In genomic region chr19:47778954-47779351, GRCh38 we compare ENCODE assay signal across 9 cellular contexts. TPM values are rescaled to one million over a fixed set of nuclear protein-coding genes. Genes with fewer than 3 reads are reported as not detected.
DNase-seq lines count a peak whose midpoint lies in the region; TF ChIP-seq lines count a peak whose summit lies in the region.
"Had no signal": no experiment of that assay in that cellular context is flagged by ENCODE, and none has a peak within 500 bp of the region (broad histone marks: within the 10 kb centered on the region; RNA-seq: fewer than 3 reads in every experiment).

No MANE protein-coding gene starts in this region.

- H3K27ac ChIP-seq in ovary = peak overlapping the region; percentile 88 to 98

- H3K36me3 ChIP-seq in ovary = no peaks in the 10 kb centered on the region

- 0% methylated on average over 20 of the region's 20 CpGs for WGBS in ovary, 3 donors

- peak overlapping the region; percentile 96 for H3K4me3 Mint-ChIP-seq in activated T-helper 1 cell treated with anti-CD3 and anti-CD28 coated beads, Interleukin-12 subunit alpha, Interleukin-12 subunit beta, Interleukin-2, Interleukin-4 antibody, amounts not matched to agents 30 ng/mL and 10 ng/mL and 1 ng/mL, durations not matched to agents 14 hours and 24 hours and 36 hours
- H3K4me3 Mint-ChIP-seq in glutamatergic neuron (ENCODE audit: unreplicated experiment) = peak overlapping the region; percentile 96

- peak; percentile 17 for DNase-seq in stimulated activated CD4-positive, alpha-beta T cell treated with anti-CD3 and anti-CD28 coated beads, Interleukin-12 subunit alpha, Interleukin-12 subunit beta, amount 100 ng/mL, for 4 hours
- DNase-seq in stimulated activated CD4-positive, alpha-beta T cell treated with anti-CD3 and anti-CD28 coated beads, Interleukin-4, amount 100 ng/mL, for 1 hour = no peak
- no peak for DNase-seq in activated T-helper 1 cell treated with anti-CD3 and anti-CD28 coated beads, Interleukin-12 subunit alpha, Interleukin-12 subunit beta, Interleukin-2, Interleukin-4 antibody, amounts not matched to agents 30 ng/mL and 10 ng/mL and 1 ng/mL, durations not matched to agents 14 hours and 24 hours and 36 hours (ENCODE audit: low spot score)
- DNase-seq in glutamatergic neuron = no peak
- DNase-seq in ovary = peak; percentile 48 to 63 (median 52)
- no peak for DNase-seq in amniotic stem cell (lab: John Stamatoyannopoulos, UW)
- no peak for DNase-seq in NCI-H1105 (lab: John Stamatoyannopoulos, UW)
- no peak for DNase-seq in NCI-H1930 (lab: John Stamatoyannopoulos, UW)

- no peak for TF ChIP-seq CTCF in glutamatergic neuron (IDR thresholded peaks at IDR 0.05; ENCODE audit: partially characterized antibody, unreplicated experiment)
- no peak for TF ChIP-seq CTCF in ovary (IDR thresholded peaks at IDR 0.05)

- TF ChIP-seq EP300 in ovary (IDR thresholded peaks at IDR 0.05) = no peak

- no peaks in the 10 kb centered on the region for H3K9me3 Mint-ChIP-seq in activated T-helper 1 cell treated with anti-CD3 and anti-CD28 coated beads, Interleukin-12 subunit alpha, Interleukin-12 subunit beta, Interleukin-2, Interleukin-4 antibody, amounts not matched to agents 30 ng/mL and 10 ng/mL and 1 ng/mL, durations not matched to agents 14 hours and 24 hours and 36 hours
- peaks cover 5% of the 10 kb centered on the region for H3K9me3 Mint-ChIP-seq in glutamatergic neuron (ENCODE audit: unreplicated experiment)

- peak overlapping the region; percentile 94 for H3K4me3 ChIP-seq in ovary

- no peaks in the 10 kb centered on the region for H3K27me3 Mint-ChIP-seq in activated T-helper 1 cell treated with anti-CD3 and anti-CD28 coated beads, Interleukin-12 subunit alpha, Interleukin-12 subunit beta, Interleukin-2, Interleukin-4 antibody, amounts not matched to agents 30 ng/mL and 10 ng/mL and 1 ng/mL, durations not matched to agents 14 hours and 24 hours and 36 hours (ENCODE audit: insufficient read depth)
- H3K27me3 Mint-ChIP-seq in glutamatergic neuron (ENCODE audit: unreplicated experiment) = peaks cover 5% of the 10 kb centered on the region

- no peaks in the 10 kb centered on the region for H3K9me3 ChIP-seq in ovary

- peaks cover 13% of the 10 kb centered on the region for H3K4me1 ChIP-seq in ovary (ENCODE audit: insufficient read depth)

- peak overlapping the region; percentile 94 for H3K27ac Mint-ChIP-seq in activated T-helper 1 cell treated with anti-CD3 and anti-CD28 coated beads, Interleukin-12 subunit alpha, Interleukin-12 subunit beta, Interleukin-2, Interleukin-4 antibody, amounts not matched to agents 30 ng/mL and 10 ng/mL and 1 ng/mL, durations not matched to agents 14 hours and 24 hours and 36 hours
- peak overlapping the region; percentile 91 for H3K27ac Mint-ChIP-seq in glutamatergic neuron (ENCODE audit: unreplicated experiment)

- intact Hi-C loops in activated T-helper 1 cell treated with anti-CD3 and anti-CD28 coated beads, Interleukin-12 subunit alpha, Interleukin-12 subunit beta, Interleukin-2, Interleukin-4 antibody, amounts not matched to agents 30 ng/mL and 10 ng/mL and 1 ng/mL, durations not matched to agents 14 hours and 24 hours and 36 hours (cut with micrococcal nuclease) = loop anchor here (1.0 kb wide), 1 partner anchor 34 kb away; the partner anchor contains the start of gene NOP53
- intact Hi-C loops in ovary (cut with DNase I) = loop anchor here in 1 of 4 donors (5.0 to 10.0 kb wide), 2 partner anchors 62 to 264 kb away; partner anchors contain the start of gene NAPA

- no peaks in the 10 kb centered on the region for H3K27me3 ChIP-seq in ovary

- no peak for TF ChIP-seq POLR2A in ovary (IDR thresholded peaks at IDR 0.05)

- H3K4me1 Mint-ChIP-seq in activated T-helper 1 cell treated with anti-CD3 and anti-CD28 coated beads, Interleukin-12 subunit alpha, Interleukin-12 subunit beta, Interleukin-2, Interleukin-4 antibody, amounts not matched to agents 30 ng/mL and 10 ng/mL and 1 ng/mL, durations not matched to agents 14 hours and 24 hours and 36 hours (ENCODE audit: low read depth) = peaks cover 12% of the 10 kb centered on the region
- H3K4me1 Mint-ChIP-seq in glutamatergic neuron (ENCODE audit: low read depth, unreplicated experiment) = peaks cover 10% of the 10 kb centered on the region

- H3K36me3 Mint-ChIP-seq in activated T-helper 1 cell treated with anti-CD3 and anti-CD28 coated beads, Interleukin-12 subunit alpha, Interleukin-12 subunit beta, Interleukin-2, Interleukin-4 antibody, amounts not matched to agents 30 ng/mL and 10 ng/mL and 1 ng/mL, durations not matched to agents 14 hours and 24 hours and 36 hours (ENCODE audit: low read depth) = peaks cover 17% of the 10 kb centered on the region
- no peaks in the 10 kb centered on the region for H3K36me3 Mint-ChIP-seq in glutamatergic neuron (ENCODE audit: unreplicated experiment)

RNA-seq across cellular contexts. Expression of gene SELENOW, which starts 0.5 kb away (rescaled TPM):
- total RNA-seq in activated T-helper 1 cell treated with anti-CD3 and anti-CD28 coated beads, Interleukin-12 subunit alpha, Interleukin-12 subunit beta, Interleukin-2, Interleukin-4 antibody, amounts not matched to agents 30 ng/mL and 10 ng/mL and 1 ng/mL, durations not matched to agents 14 hours and 24 hours and 36 hours = 106 and 107 TPM in 2 replicates
- 291 TPM for total RNA-seq in glutamatergic neuron (ENCODE audit: unreplicated experiment)
- 100 to 1,000 TPM; 169 to 412 (median 211) TPM for total RNA-seq in ovary
- 100 to 1,000 TPM; 257 to 330 TPM for polyA plus RNA-seq in ovary

RNA-seq across cellular contexts. Expression of gene TPRX1, which starts 25.4 kb away (rescaled TPM):
- not detected in 2 replicates for total RNA-seq in activated T-helper 1 cell treated with anti-CD3 and anti-CD28 coated beads, Interleukin-12 subunit alpha, Interleukin-12 subunit beta, Interleukin-2, Interleukin-4 antibody, amounts not matched to agents 30 ng/mL and 10 ng/mL and 1 ng/mL, durations not matched to agents 14 hours and 24 hours and 36 hours
- not detected for total RNA-seq in glutamatergic neuron (ENCODE audit: unreplicated experiment)
- not detected for total RNA-seq in ovary
- not detected for polyA plus RNA-seq in ovary
- total RNA-seq: lung microvascular endothelial cell had no signal

RNA-seq across cellular contexts. Expression of gene NOP53, which starts 33.6 kb away (rescaled TPM):
- 206 and 211 TPM in 2 replicates for total RNA-seq in activated T-helper 1 cell treated with anti-CD3 and anti-CD28 coated beads, Interleukin-12 subunit alpha, Interleukin-12 subunit beta, Interleukin-2, Interleukin-4 antibody, amounts not matched to agents 30 ng/mL and 10 ng/mL and 1 ng/mL, durations not matched to agents 14 hours and 24 hours and 36 hours
- total RNA-seq in glutamatergic neuron (ENCODE audit: unreplicated experiment) = 163 TPM
- total RNA-seq in ovary = 100 to 1,000 TPM; 645 to 985 (median 727) TPM
- polyA plus RNA-seq in ovary = 1,000 to 10,000 TPM in 1 of 2 donors, 100 to 1,000 TPM in 1; 591 to 1,198 TPM

RNA-seq across cellular contexts. Expression of gene CRX, which starts 42.8 kb away (rescaled TPM):
- total RNA-seq in activated T-helper 1 cell treated with anti-CD3 and anti-CD28 coated beads, Interleukin-12 subunit alpha, Interleukin-12 subunit beta, Interleukin-2, Interleukin-4 antibody, amounts not matched to agents 30 ng/mL and 10 ng/mL and 1 ng/mL, durations not matched to agents 14 hours and 24 hours and 36 hours = not detected in 2 replicates
- total RNA-seq in glutamatergic neuron (ENCODE audit: unreplicated experiment) (not detected), ovary (not detected)
- polyA plus RNA-seq in ovary = not detected
- total RNA-seq: lung microvascular endothelial cell had no signal

Comparison
In these comparisons a context has a peak if more than half of its experiments do, and no peak if none do; other contexts are left out.
1. DNase-seq: peak in stimulated activated CD4-positive, alpha-beta T cell treated with anti-CD3 and anti-CD28 coated beads, Interleukin-12 subunit alpha, Interleukin-12 subunit beta, amount 100 ng/mL, for 4 hours (single experiment) and ovary (5 of 5); none in stimulated activated CD4-positive, alpha-beta T cell treated with anti-CD3 and anti-CD28 coated beads, Interleukin-4, amount 100 ng/mL, for 1 hour (single experiment), activated T-helper 1 cell treated with anti-CD3 and anti-CD28 coated beads, Interleukin-12 subunit alpha, Interleukin-12 subunit beta, Interleukin-2, Interleukin-4 antibody, amounts not matched to agents 30 ng/mL and 10 ng/mL and 1 ng/mL, durations not matched to agents 14 hours and 24 hours and 36 hours (single experiment), glutamatergic neuron (single experiment), amniotic stem cell (single experiment), NCI-H1105 (single experiment) and NCI-H1930 (0 of 2).